15 cellular contexts compared by ENCODE assay signal in genomic region chr10:30036341-30036740, GRCh38. TPM values are rescaled to one million over a fixed set of nuclear protein-coding genes. Genes with fewer than 3 reads are reported as not detected.
DNase-seq lines count a peak whose midpoint lies in the region; TF ChIP-seq lines count a peak whose summit lies in the region.
"Had no signal": no experiment of that assay in that cellular context is flagged by ENCODE, and none has a peak within 500 bp of the region (broad histone marks: within the 10 kb centered on the region; RNA-seq: fewer than 3 reads in every experiment).

No MANE protein-coding gene starts in this region.

- H3K4me3 ChIP-seq in fibroblast of pulmonary artery (replicated peaks; ENCODE audit: low read depth, low read length): no peak overlapping the region

- no peak for TF ChIP-seq CTCF in fibroblast of pulmonary artery (IDR thresholded peaks at IDR 0.05; ENCODE audit: low read length, missing control alignments)

- peak; percentile 48 for DNase-seq in AG20443 (ENCODE audit: low spot score)
- DNase-seq in LHCN-M2 (ENCODE audit: low read depth): peak; percentile 62
- peak; percentile 8 for DNase-seq in fibroblast of pulmonary artery (ENCODE audit: low read depth)
- DNase-seq in myocyte (ENCODE audit: low read depth): peak; percentile 89
- no peak for DNase-seq in activated CD8-positive, alpha-beta memory T cell treated with anti-CD3 and anti-CD28 coated beads, Interleukin-2, amount 50 U/mL, for 48 hours
- no peak for DNase-seq in nucleus accumbens (lab: John Stamatoyannopoulos, UW)
- DNase-seq in NCI-H526 (lab: John Stamatoyannopoulos, UW): no peak
- DNase-seq in DMS 273 (lab: John Stamatoyannopoulos, UW; ENCODE audit: unreplicated experiment): no peak
- DNase-seq: COR-L47, Karpas-422, NCI-H187 treated with DMSO at 0.1 percent for 48 hours, NCI-H446 treated with DMSO at 0.1 percent for 48 hours, NCI-H82, SHP77 had no signal

RNA-seq across cellular contexts. Expression of gene JCAD, which starts 23.0 kb away (rescaled TPM):
- 12.1 and 12.8 TPM in 2 replicates for total RNA-seq in LHCN-M2 (2014; rRNA removed)
- polyA plus RNA-seq in LHCN-M2 (2012): 12.1 TPM
- 13.2 and 16.4 TPM in 2 replicates for total RNA-seq in myocyte
- 40.7 TPM for polyA plus RNA-seq in myocyte (2012)
- polyA plus RNA-seq: CD14-positive monocyte had no signal

Comparison
In these comparisons a context has a peak if more than half of its experiments do, and no peak if none do; other contexts are left out.
1. DNase-seq: peak in AG20443 (single experiment), LHCN-M2 (single experiment), fibroblast of pulmonary artery (single experiment) and myocyte (single experiment); none in activated CD8-positive, alpha-beta memory T cell treated with anti-CD3 and anti-CD28 coated beads, Interleukin-2, amount 50 U/mL, for 48 hours (single experiment), nucleus accumbens (0 of 56), NCI-H526 (0 of 2) and DMS 273 (single experiment).